In genomic region chr16:9254863-9255262, GRCh38 we compare ENCODE assay signal across 37 cellular contexts.
DNase-seq lines count a peak whose midpoint lies in the region; ATAC-seq, FAIRE-seq and TF ChIP-seq lines count a peak whose summit lies in the region.
"Had no signal": no experiment of that assay in that cellular context is flagged by ENCODE, and none has a peak within 500 bp of the region (broad histone marks: within the 10 kb centered on the region; RNA-seq: fewer than 3 reads in every experiment).

No MANE protein-coding gene starts in this region.

- peaks cover 15% of the 10 kb centered on the region for H3K27me3 Mint-ChIP-seq in endodermal cell (ENCODE audit: insufficient read depth)

- no peak for DNase-seq in HepG2 (ENCODE audit: low spot score)
- no peak for DNase-seq in right lobe of liver
- DNase-seq in K562 (ENCODE audit: extremely low read depth in 1 of 4, low spot score in 3 of 4): no peak
- DNase-seq in H1 (ENCODE audit: low read depth in 1 of 2, low spot score in 2 of 2): no peak
- no peak for DNase-seq in NCI-H1092 treated with DMSO at 0.1 percent for 48 hours (lab: John Stamatoyannopoulos, UW)
- DNase-seq in NCI-H524 treated with DMSO at 0.1 percent for 48 hours (lab: John Stamatoyannopoulos, UW): no peak
- no peak for DNase-seq in endodermal cell
- DNase-seq: 8988T; ACHN; AML-193; BE2C; C1 segment of cervical spinal cord; Caco-2; Calu3; CD4-positive, alpha-beta memory T cell; CD4-positive, alpha-beta T cell; CD4-positive, CD25-positive, alpha-beta regulatory T cell; CD8-positive, alpha-beta memory T cell; CD8-positive, alpha-beta T cell; COR-L47; DMS 273 treated with DMSO at 0.1 percent for 48 hours; DMS153; DMS53; DMS79; DMS79 treated with DMSO at 0.1 percent for 48 hours; DND-41; EL had no signal

- FAIRE-seq in HepG2 (lab: Jason Lieb, UNC) (peak; percentile 51), K562 (lab: Jason Lieb, UNC) (no peak), H1 (lab: Jason Lieb, UNC) (no peak)
- FAIRE-seq: A204.1, A549, D721Med had no signal

- H4K5ac ChIP-seq in H1 (ENCODE audit: insufficient read length, low read depth, low read length): no peak overlapping the region

- no peaks in the 10 kb centered on the region for H3K9me1 ChIP-seq in K562 (ENCODE audit: control insufficient read depth, insufficient read depth, low read length)

- WGBS in HepG2 (ENCODE audit: low lambda C conversion rate): 0% methylated on average over 1 of the region's 1 CpG
- 8% methylated on average over 1 of the region's 1 CpG for WGBS in right lobe of liver (ENCODE audit: insufficient coverage, low coverage, low lambda C conversion rate, missing lambda C conversion rate)
- 0% methylated on average over 1 of the region's 1 CpG for WGBS in K562 (ENCODE audit: insufficient coverage, low coverage, missing lambda C conversion rate)
- 13% methylated on average over 1 of the region's 1 CpG; no CpG with 5 or more reads in 1 of the 2 experiments for WGBS in H1 (ENCODE audit: extremely low coverage in 1 of 2, insufficient coverage in 1 of 2, insufficient read length in 1 of 2, insufficient replicate concordance in 2 of 2, low coverage in 1 of 2, low lambda C conversion rate in 2 of 2, missing lambda C conversion rate in 1 of 2), 2 experiments
- 31 to 38% methylated on average over 1 of the region's 1 CpG for WGBS in endodermal cell (ENCODE audit: insufficient coverage in 1 of 2, insufficient read length in 1 of 2), 2 experiments

- H3K23me2 ChIP-seq in H1 (ENCODE audit: low read depth, low read length): no peaks in the 10 kb centered on the region

- H3K36me3 ChIP-seq in HepG2 (replicated peaks in 1 of 2; ENCODE audit: control insufficient read depth in 1 of 2, insufficient read depth in 2 of 2, low read length in 2 of 2) (no peaks in the 10 kb centered on the region), right lobe of liver (no peaks in the 10 kb centered on the region), HEK293 (ENCODE audit: control insufficient read depth in 2 of 2, insufficient read depth in 1 of 2, low read length in 2 of 2) (no peaks in the 10 kb centered on the region), K562 (ENCODE audit: control insufficient read depth, insufficient read depth, low read length) (no peaks in the 10 kb centered on the region), H1 (ENCODE audit: control insufficient read depth in 2 of 4, insufficient read depth in 4 of 4, low read length in 3 of 4) (no peaks in the 10 kb centered on the region), endodermal cell (ENCODE audit: control insufficient read depth, insufficient read depth, low read length) (no peaks in the 10 kb centered on the region)
- H3K36me3 ChIP-seq: BE2C; BLaER1; BLaER1 treated with 17β-estradiol and CSF1 and Interleukin-3, amounts not matched to agents 10 nM and 100 nM had no signal

- H3K27me3 ChIP-seq in HepG2 (ENCODE audit: control insufficient read depth in 1 of 2, insufficient read depth in 2 of 2, low read length in 2 of 2) (no peaks in the 10 kb centered on the region), right lobe of liver (no peaks in the 10 kb centered on the region), K562 (ENCODE audit: control insufficient read depth in 2 of 2, insufficient read depth in 2 of 2, low read length in 2 of 2) (peaks cover 0 to 12% of the 10 kb centered on the region in 2 experiments; a peak in 2 of 5 replicates), H1 (replicated peaks in 1 of 4; ENCODE audit: control insufficient read depth in 3 of 4, extremely low read depth in 1 of 4, insufficient read depth in 3 of 4, low read length in 3 of 4) (no peaks in the 10 kb centered on the region), endodermal cell (ENCODE audit: control insufficient read depth, insufficient read depth, low read length, poor library complexity, severe bottlenecking) (no peaks in the 10 kb centered on the region)
- H3K27me3 ChIP-seq: BE2C; BLaER1; BLaER1 treated with 17β-estradiol and CSF1 and Interleukin-3, amounts not matched to agents 10 nM and 100 nM had no signal

- no peak for ATAC-seq in HepG2
- ATAC-seq in right lobe of liver: no peak
- no peak for ATAC-seq in K562
- ATAC-seq: A549; CD8-positive, alpha-beta T cell had no signal

- H3K79me2 ChIP-seq in HepG2 (ENCODE audit: insufficient read depth, low read length): no peaks in the 10 kb centered on the region
- no peaks in the 10 kb centered on the region for H3K79me2 ChIP-seq in K562 (ENCODE audit: control insufficient read depth, insufficient read depth, low read length)
- no peaks in the 10 kb centered on the region for H3K79me2 ChIP-seq in H1 (ENCODE audit: control insufficient read depth in 1 of 2, insufficient read depth in 2 of 2, low read length in 2 of 2)

- no peak overlapping the region for H3K14ac ChIP-seq in H1 (ENCODE audit: insufficient read length)

- POLR2A ChIA-PET in HepG2 (lab: Yijun Ruan, JAX): no interaction called here
- POLR2A ChIA-PET in HEK293 (lab: Yijun Ruan, JAX): no interaction called here
- POLR2A ChIA-PET in K562 (lab: Yijun Ruan, JAX): interaction anchor here (0.7 to 1.2 kb wide), 2 partner anchors 10 to 143 kb away, joined by 3 to 5 read pairs; no protein-coding TSS in a partner anchor
- POLR2A ChIA-PET in H1 (lab: Charles Lee; ENCODE audit: partially characterized antibody): no interaction called here

- H3K18ac ChIP-seq in H1 (ENCODE audit: extremely low read depth, low read length): no peak overlapping the region

- CTCF ChIA-PET in HepG2 (lab: Yijun Ruan, JAX; ENCODE audit: low intra/inter-chr PET ratio, low total read pairs): no interaction called here
- CTCF ChIA-PET in HEK293 (lab: Yijun Ruan, JAX): interaction anchor here (0.7 to 1.9 kb wide), 9 partner anchors 11 to 998 kb away, joined by 3 to 7 read pairs (median 4); no protein-coding TSS in a partner anchor
- CTCF ChIA-PET in K562 (lab: Yijun Ruan, JAX; ENCODE audit: low intra/inter-chr PET ratio): no interaction called here
- CTCF ChIA-PET in H1 (lab: Charles Lee; ENCODE audit: partially characterized antibody): interaction anchor here (1.0 to 10.8 kb wide), 19 partner anchors 10 to 928 kb away, joined by 3 to 86 read pairs (median 6); partner anchors contain the start of gene GRIN2A

- H4K20me1 ChIP-seq in HepG2 (ENCODE audit: insufficient read depth, low read length): no peaks in the 10 kb centered on the region
- no peaks in the 10 kb centered on the region; the same call in 1 of the 2 replicates for H4K20me1 ChIP-seq in K562 (replicated peaks; ENCODE audit: control insufficient read depth, insufficient read depth, low read length)
- H4K20me1 ChIP-seq in H1 (replicated peaks in 1 of 2; ENCODE audit: control insufficient read depth in 1 of 2, insufficient read depth in 2 of 2, low read length in 2 of 2): no peaks in the 10 kb centered on the region
- H4K20me1 ChIP-seq: BLaER1; BLaER1 treated with 17β-estradiol and CSF1 and Interleukin-3, amounts not matched to agents 10 nM and 100 nM had no signal

- H3K27ac ChIP-seq in HepG2 (ENCODE audit: extremely low read length, insufficient read depth, low read length): no peak overlapping the region
- no peak overlapping the region for H3K27ac ChIP-seq in right lobe of liver
- H3K27ac ChIP-seq in HEK293 (ENCODE audit: extremely low read depth, low read depth, low read length): no peak overlapping the region
- no peak overlapping the region for H3K27ac ChIP-seq in K562 (ENCODE audit: extremely low read depth, low read depth, low read length)
- no peak overlapping the region for H3K27ac ChIP-seq in H1 (ENCODE audit: low read depth, low read length)
- H3K27ac ChIP-seq in endodermal cell (ENCODE audit: low read depth, low read length): no peak overlapping the region
- H3K27ac ChIP-seq: 22Rv1; A549; BLaER1; BLaER1 treated with 17β-estradiol and CSF1 and Interleukin-3, amounts not matched to agents 10 nM and 100 nM; C4-2B had no signal

- no peak for TF ChIP-seq POLR2A in HepG2 (IDR thresholded peaks at IDR 0.05; ENCODE audit: insufficient read depth in 1 of 2, low read depth in 2 of 2, low read length in 2 of 2)
- no peak for TF ChIP-seq POLR2A in right lobe of liver (IDR thresholded peaks at IDR 0.05)
- no peak for TF ChIP-seq POLR2A in K562 (conservative IDR thresholded peaks at IDR 0.05)
- TF ChIP-seq POLR2A in H1 (IDR thresholded peaks at IDR 0.05; ENCODE audit: control extremely low read depth in 1 of 2, low read depth in 2 of 2, low read length in 2 of 2): no peak

- TF ChIP-seq EP300 in HepG2 (IDR thresholded peaks at IDR 0.05; ENCODE audit: low read depth in 2 of 2, low read length in 2 of 2) (no peak), HepG2 (CRISPR knock-in tag; IDR thresholded peaks at IDR 0.05; ENCODE audit: borderline replicate concordance) (no peak), K562 (IDR thresholded peaks at IDR 0.05; ENCODE audit: low read length) (no peak), H1 (IDR thresholded peaks at IDR 0.05; ENCODE audit: borderline replicate concordance in 1 of 2, low read depth in 2 of 2, low read length in 2 of 2) (no peak)

- no peak overlapping the region for H4K91ac ChIP-seq in H1 (replicated peaks; ENCODE audit: insufficient read length, low read length)

- no peak overlapping the region for H2AFZ ChIP-seq in HepG2 (ENCODE audit: low read length)
- no peak overlapping the region for H2AFZ ChIP-seq in K562 (ENCODE audit: low read depth, low read length)
- no peak overlapping the region for H2AFZ ChIP-seq in H1 (ENCODE audit: low read length)

- no peak overlapping the region for H3K4me3 Mint-ChIP-seq in endodermal cell
- H3K4me3 Mint-ChIP-seq: B cell; CD14-positive monocyte; CD4-positive, alpha-beta memory T cell; CD4-positive, alpha-beta T cell; CD4-positive, CD25-positive, alpha-beta regulatory T cell; CD8-positive, alpha-beta memory T cell; CD8-positive, alpha-beta T cell had no signal

- no peaks in the 10 kb centered on the region for H3K9me3 Mint-ChIP-seq in endodermal cell
- H3K9me3 Mint-ChIP-seq: CD8-positive, alpha-beta T cell had no signal

- no peak overlapping the region for H3K23ac ChIP-seq in H1 (ENCODE audit: insufficient read length)

- no peak overlapping the region for H4K8ac ChIP-seq in H1 (ENCODE audit: extremely low read depth, insufficient read depth, low read length)

- no peak overlapping the region for H3K56ac ChIP-seq in H1 (replicated peaks; ENCODE audit: insufficient read length, low read depth, low read length)

- H3K4me3 ChIP-seq in HepG2 (replicated peaks in 1 of 3; ENCODE audit: insufficient read depth in 1 of 3, low read depth in 2 of 3, low read length in 3 of 3): no peak overlapping the region
- no peak overlapping the region for H3K4me3 ChIP-seq in right lobe of liver
- no peak overlapping the region for H3K4me3 ChIP-seq in HEK293 (ENCODE audit: low read depth, low read length)
- H3K4me3 ChIP-seq in K562: no peak overlapping the region
- H3K4me3 ChIP-seq in H1 (ENCODE audit: extremely low read depth in 1 of 4, insufficient read depth in 2 of 4, low read depth in 3 of 4, low read length in 4 of 4): no peak overlapping the region
- H3K4me3 ChIP-seq in endodermal cell (ENCODE audit: low read length): no peak overlapping the region
- H3K4me3 ChIP-seq: A549; BLaER1; BLaER1 treated with 17β-estradiol and CSF1 and Interleukin-3, amounts not matched to agents 10 nM and 100 nM had no signal

- H3K4me1 ChIP-seq in HepG2 (ENCODE audit: insufficient read depth, low read length) (peaks cover 3% of the 10 kb centered on the region), right lobe of liver (peaks cover 0 to 12% (median 5%) of the 10 kb centered on the region in 4 donors), HEK293 (ENCODE audit: control insufficient read depth, insufficient read depth, low read length) (peaks cover 6% of the 10 kb centered on the region), K562 (replicated peaks in 1 of 2; ENCODE audit: control insufficient read depth in 2 of 2, insufficient read depth in 2 of 2, low read length in 2 of 2) (no peaks in the 10 kb centered on the region), H1 (replicated peaks in 1 of 4; ENCODE audit: control insufficient read depth in 3 of 4, insufficient read depth in 4 of 4, low read length in 3 of 4) (peaks cover 0 to 4% (median under 1%) of the 10 kb centered on the region in 4 experiments; a peak in 3 of 7 replicates), endodermal cell (ENCODE audit: control insufficient read depth, insufficient read depth, low read length) (no peaks in the 10 kb centered on the region)
- H3K4me1 ChIP-seq: A549; BE2C; BLaER1; BLaER1 treated with 17β-estradiol and CSF1 and Interleukin-3, amounts not matched to agents 10 nM and 100 nM; Caco-2 had no signal

- H3K4me2 ChIP-seq in HepG2 (ENCODE audit: low read depth, low read length) (no peak overlapping the region), K562 (ENCODE audit: insufficient read depth, low read length) (no peak overlapping the region), H1 (ENCODE audit: insufficient read depth in 1 of 2, low read depth in 2 of 2, low read length in 2 of 2) (no peak overlapping the region)
- H3K4me2 ChIP-seq: A549; BLaER1; BLaER1 treated with 17β-estradiol and CSF1 and Interleukin-3, amounts not matched to agents 10 nM and 100 nM had no signal

- no peak overlapping the region for H3K9ac ChIP-seq in HepG2 (ENCODE audit: insufficient read depth, low read depth, low read length)
- H3K9ac ChIP-seq in K562 (ENCODE audit: insufficient read depth in 1 of 2, low read depth in 2 of 2, low read length in 2 of 2): no peak overlapping the region
- H3K9ac ChIP-seq in H1 (replicated peaks in 1 of 4; ENCODE audit: extremely low read depth in 1 of 4, low read depth in 3 of 4, low read length in 3 of 4): no peak overlapping the region
- no peak overlapping the region for H3K9ac ChIP-seq in endodermal cell (ENCODE audit: extremely low read depth, low read length, poor library complexity, severe bottlenecking)
- H3K9ac ChIP-seq: BLaER1; BLaER1 treated with 17β-estradiol and CSF1 and Interleukin-3, amounts not matched to agents 10 nM and 100 nM had no signal

- no peak overlapping the region for H2BK12ac ChIP-seq in H1 (ENCODE audit: low read depth, low read length)

- H3K9me3 ChIP-seq in HepG2 (ENCODE audit: low read length): no peaks in the 10 kb centered on the region
- no peaks in the 10 kb centered on the region for H3K9me3 ChIP-seq in right lobe of liver
- H3K9me3 ChIP-seq in HEK293 (ENCODE audit: control insufficient read depth, insufficient read depth, low read depth, low read length): no peaks in the 10 kb centered on the region
- no peaks in the 10 kb centered on the region for H3K9me3 ChIP-seq in K562 (replicated peaks; ENCODE audit: control insufficient read depth, insufficient read depth, low read depth, low read length)
- no peaks in the 10 kb centered on the region for H3K9me3 ChIP-seq in H1 (ENCODE audit: insufficient read depth in 2 of 2, low read depth in 1 of 2, low read length in 1 of 2)
- H3K9me3 ChIP-seq in endodermal cell (ENCODE audit: control insufficient read depth, low read length): no peaks in the 10 kb centered on the region
- H3K9me3 ChIP-seq: A549, BE2C, Caco-2 had no signal

- H2BK120ac ChIP-seq in H1 (replicated peaks; ENCODE audit: low read depth, low read length): no peak overlapping the region

- intact Hi-C loops in HepG2 (cut with micrococcal nuclease; ENCODE audit: unreplicated experiment) (no loop called here), right lobe of liver (cut with DNase I) (loop anchor here in 1 of 2 donors (10.0 kb wide), 1 partner anchor 930 kb away; the partner anchor contains the start of gene GRIN2A), K562 (cut with micrococcal nuclease) (no loop called here)

- H3K79me1 ChIP-seq in H1 (ENCODE audit: low read depth, low read length): no peaks in the 10 kb centered on the region

- H3K4ac ChIP-seq in H1 (replicated peaks; ENCODE audit: insufficient read length, low read depth, low read length): no peak overlapping the region

- no TSS peak for BruUV-seq in HepG2 (replicated peaks; lab: Mats Ljungman, UMichigan)
- no TSS peak for BruUV-seq in K562 (replicated peaks; lab: Mats Ljungman, UMichigan)

- no peak overlapping the region for H2BK5ac ChIP-seq in H1 (ENCODE audit: low read depth, low read length)

- no peak overlapping the region for H2BK15ac ChIP-seq in H1 (ENCODE audit: low read length)

- in situ Hi-C loops in HepG2 (cut with HindIII; ENCODE audit: extremely low pct_ligation_motif_present, low pct_unique_long_range_greater_than_20kb): loop anchor here (5.0 kb wide), 1 partner anchor 927 kb away; the partner anchor contains the start of gene GRIN2A
- in situ Hi-C loops in K562 (cut with MboI): no loop called here

- peaks cover 2% of the 10 kb centered on the region for H3K4me1 Mint-ChIP-seq in endodermal cell
- H3K4me1 Mint-ChIP-seq: B cell; CD4-positive, alpha-beta memory T cell had no signal

- H2AK5ac ChIP-seq in H1 (ENCODE audit: low read depth, low read length): no peak overlapping the region

- H3K36me3 Mint-ChIP-seq in endodermal cell (ENCODE audit: low read depth): no peaks in the 10 kb centered on the region
- H3K36me3 Mint-ChIP-seq: CD14-positive monocyte; CD4-positive, alpha-beta memory T cell; CD4-positive, CD25-positive, alpha-beta regulatory T cell; CD8-positive, alpha-beta T cell had no signal

- no peak overlapping the region for H2BK20ac ChIP-seq in H1 (ENCODE audit: low read length)

- no peak overlapping the region for H3K27ac Mint-ChIP-seq in endodermal cell
- H3K27ac Mint-ChIP-seq: B cell; CD14-positive monocyte; CD4-positive, alpha-beta memory T cell; CD4-positive, alpha-beta T cell; CD4-positive, CD25-positive, alpha-beta regulatory T cell; CD8-positive, alpha-beta memory T cell; CD8-positive, alpha-beta T cell had no signal

- TF ChIP-seq CTCF in HepG2 (CRISPR knock-in tag; IDR thresholded peaks at IDR 0.05) (no peak), right lobe of liver (IDR thresholded peaks at IDR 0.05) (no peak), HEK293 (tag by site-specific recombination; IDR thresholded peaks at IDR 0.05) (no peak), K562 (IDR thresholded peaks at IDR 0.05 in 2 of 3, conservative IDR thresholded peaks at IDR 0.05 in 1 of 3; ENCODE audit: insufficient read depth in 2 of 3, low read depth in 1 of 3, low read length in 3 of 3) (no peak), H1 (IDR thresholded peaks at IDR 0.05; ENCODE audit: control extremely low read depth in 1 of 3, insufficient read depth in 1 of 3, low read depth in 1 of 3, low read length in 3 of 3) (no peak), endodermal cell (conservative IDR thresholded peaks at IDR 0.05) (no peak)

- TF ChIP-seq RAD21 in HepG2 (CRISPR knock-in tag; IDR thresholded peaks at IDR 0.05) (no peak), K562 (CRISPR knock-in tag; conservative IDR thresholded peaks at IDR 0.05 in 1 of 2, IDR thresholded peaks at IDR 0.05 in 1 of 2) (no peak), H1 (IDR thresholded peaks at IDR 0.05 in 1 of 2, conservative IDR thresholded peaks at IDR 0.05 in 1 of 2; ENCODE audit: low read depth in 2 of 2, low read length in 2 of 2) (no peak)

Comparison
In these comparisons a context has a peak if more than half of its experiments do, and no peak if none do; other contexts are left out.
1. CTCF ChIA-PET loops: an anchor here in HEK293 (0.7 to 1.9 kb wide) and H1 (1.0 to 10.8 kb wide); none called in HepG2 and K562.